ENCODE assay signal across 28 cellular contexts in genomic region chr16:50407351-50407750, GRCh38.
"Had no signal": no experiment of that assay in that cellular context is flagged by ENCODE, and none has a peak within 500 bp of the region (broad histone marks: within the 10 kb centered on the region; RNA-seq: fewer than 3 reads in every experiment).

No MANE protein-coding gene starts in this region.

- H3K27me3 ChIP-seq: colonic mucosa, gastrocnemius medialis, right lobe of liver, upper lobe of right lung had no signal

- H3K27ac Mint-ChIP-seq: activated CD4-positive, alpha-beta T cell treated with anti-CD3 and anti-CD28 coated beads for 36 hours; activated naive CD4-positive, alpha-beta T cell treated with anti-CD3 and anti-CD28 coated beads, Interleukin-2, amount 50 U/mL, for 72 hours; activated T-cell treated with anti-CD3 and anti-CD28 coated beads, Interleukin-2, amount 50 U/mL, for 72 hours; brain; mesothelial cell of epicardium; naive B cell; stimulated activated naive CD8-positive, alpha-beta T cell treated with anti-CD3 and anti-CD28 coated beads, Interleukin-15, Interleukin-2, amounts not matched to agents 100 ng/mL and 50 ng/mL, for 24 hours had no signal

- H3K36me3 ChIP-seq: cardiac muscle cell, colonic mucosa, gastrocnemius medialis, left ventricle myocardium inferior, right lobe of liver, upper lobe of right lung had no signal

- FAIRE-seq: islet of Langerhans had no signal

- H3K9me3 ChIP-seq: colonic mucosa, gastrocnemius medialis, left ventricle myocardium inferior, right lobe of liver, upper lobe of right lung had no signal

- H3K9me3 Mint-ChIP-seq: stimulated activated naive CD8-positive, alpha-beta T cell treated with anti-CD3 and anti-CD28 coated beads, Interleukin-15, Interleukin-2, amounts not matched to agents 100 ng/mL and 50 ng/mL, for 24 hours had no signal

- H3K4me3 Mint-ChIP-seq: activated CD4-positive, alpha-beta T cell treated with anti-CD3 and anti-CD28 coated beads for 36 hours; activated T-cell treated with anti-CD3 and anti-CD28 coated beads, Interleukin-2, amount 50 U/mL, for 72 hours; brain; mesothelial cell of epicardium; naive B cell; neural crest cell; stimulated activated naive CD8-positive, alpha-beta T cell treated with anti-CD3 and anti-CD28 coated beads, Interleukin-15, Interleukin-2, amounts not matched to agents 100 ng/mL and 50 ng/mL, for 24 hours had no signal

- H3K27me3 Mint-ChIP-seq: activated CD4-positive, alpha-beta T cell treated with anti-CD3 and anti-CD28 coated beads for 36 hours; brain; stimulated activated naive CD8-positive, alpha-beta T cell treated with anti-CD3 and anti-CD28 coated beads, Interleukin-15, Interleukin-2, amounts not matched to agents 100 ng/mL and 50 ng/mL, for 24 hours had no signal

- ATAC-seq: activated CD4-positive, alpha-beta T cell treated with anti-CD3 and anti-CD28 coated beads for 36 hours; activated naive CD4-positive, alpha-beta T cell treated with anti-CD3 and anti-CD28 coated beads, Interleukin-2, amount 50 U/mL, for 72 hours; activated T-cell treated with anti-CD3 and anti-CD28 coated beads, Interleukin-2, amount 50 U/mL, for 72 hours; gastrocnemius medialis; right lobe of liver; upper lobe of right lung had no signal

- H3K4me1 Mint-ChIP-seq: activated CD4-positive, alpha-beta T cell treated with anti-CD3 and anti-CD28 coated beads for 36 hours; brain; naive B cell had no signal

- H3K36me3 Mint-ChIP-seq: brain, mesothelial cell of epicardium, naive B cell had no signal

- H3K4me1 ChIP-seq: colonic mucosa, gastrocnemius medialis, left ventricle myocardium inferior, right lobe of liver, upper lobe of right lung had no signal

- DNase-seq: activated CD4-positive, alpha-beta T cell treated with anti-CD3 and anti-CD28 coated beads for 36 hours; activated CD4-positive, alpha-beta T cell treated with anti-CD3 and anti-CD28 coated beads, Interleukin-2, amount 50 U/mL, for 4 hours; activated CD4-positive, CD25-positive, alpha-beta regulatory T cell; activated naive CD4-positive, alpha-beta T cell; activated T-cell treated with anti-CD3 and anti-CD28 coated beads for 4 hours; activated T-cell treated with anti-CD3 and anti-CD28 coated beads, Interleukin-2, amount 50 U/mL, for 72 hours; aorta; cerebellar nuclear complex; colonic mucosa; effector CD8-positive, alpha-beta T cell; gastrocnemius medialis; glutamatergic neuron; hippocampal formation; left ventricle myocardium inferior; mammary epithelial cell; naive B cell; right lobe of liver; stimulated activated CD4-positive, alpha-beta T cell treated with anti-CD3 and anti-CD28 coated beads, Interleukin-2, amount 100 ng/mL, for 48 hours; substantia nigra; T-helper 2 cell; upper lobe of right lung had no signal

- H3K4me3 ChIP-seq: cardiac muscle cell, colonic mucosa, gastrocnemius medialis, left ventricle myocardium inferior, right lobe of liver, upper lobe of right lung had no signal

- H3K27ac ChIP-seq: cardiac muscle cell, colonic mucosa, gastrocnemius medialis, left ventricle myocardium inferior, right lobe of liver, upper lobe of right lung had no signal
